In genomic region chr12:56266068-56266633, GRCh38 we compare ENCODE assay signal across 5 cellular contexts. TPM values are rescaled to one million over a fixed set of nuclear protein-coding genes. Genes with fewer than 3 reads are reported as not detected.
DNase-seq lines count a peak whose midpoint lies in the region; TF ChIP-seq lines count a peak whose summit lies in the region.
"Not testable (repeated sequence)": the region's sequence is repeated elsewhere in the genome, so short reads cannot be mapped to it uniquely, and the experiment has no call there.

No MANE protein-coding gene starts in this region.

- intact Hi-C loops in activated CD4-positive, alpha-beta memory T cell treated with anti-CD3 and anti-CD28 coated beads for 36 hours (cut with micrococcal nuclease), result loop anchor here (1.0 to 2.0 kb wide), 4 partner anchors 8 to 202 kb away; partner anchors contain the start of genes ANKRD52, CS and SPRYD4
- intact Hi-C loops in dendritic cell treated with granulocyte-macrophage colony-stimulating factor and Interleukin-4, amounts not matched to agents 40 ng/mL and 50 ng/mL, for 4 days (cut with micrococcal nuclease); posterior vena cava (cut with DNase I): not testable (repeated sequence)

- not testable (repeated sequence) for H3K27me3 Mint-ChIP-seq in activated CD4-positive, alpha-beta memory T cell treated with anti-CD3 and anti-CD28 coated beads for 36 hours; dendritic cell treated with granulocyte-macrophage colony-stimulating factor and Interleukin-4, amounts not matched to agents 40 ng/mL and 50 ng/mL, for 4 days

- H3K9ac ChIP-seq in HUES64 (ENCODE audit: low read depth, low read length), result peak overlapping the region; percentile 90; the same call in 1 of the 2 replicates

- H3K4me3 ChIP-seq in HUES64 (ENCODE audit: low read length), result peak overlapping the region; percentile 84
- peak overlapping the region; percentile 67 for H3K4me3 ChIP-seq in kidney epithelial cell (ENCODE audit: low read depth, low read length)

- not testable (repeated sequence) for H3K4me1 ChIP-seq in HUES64 (ENCODE audit: insufficient read depth, low read length)

- TF ChIP-seq CTCF in kidney epithelial cell (IDR thresholded peaks at IDR 0.05; ENCODE audit: insufficient read depth, low read length, poor library complexity, severe bottlenecking), result not testable (repeated sequence)

- WGBS in HUES64, result 85% methylated on average over 11 of the region's 13 CpGs

- POLR2A ChIA-PET in activated CD4-positive, alpha-beta memory T cell treated with anti-CD3 and anti-CD28 coated beads for 36 hours (lab: Charles Lee), result interaction anchor here (0.6 to 1.6 kb wide), 7 partner anchors 10 to 78 kb away, joined by 3 to 4 read pairs (median 3); partner anchors contain the start of genes CNPY2, RNF41 and SMARCC2

- H3K9me3 ChIP-seq in HUES64 (ENCODE audit: insufficient read depth, low read depth, low read length), result not testable (repeated sequence)

- H3K4me3 Mint-ChIP-seq in activated CD4-positive, alpha-beta memory T cell treated with anti-CD3 and anti-CD28 coated beads for 36 hours, result peak overlapping the region; percentile 88
- H3K4me3 Mint-ChIP-seq in dendritic cell treated with granulocyte-macrophage colony-stimulating factor and Interleukin-4, amounts not matched to agents 40 ng/mL and 50 ng/mL, for 4 days, result peak overlapping the region; percentile 91

- H3K27ac Mint-ChIP-seq in activated CD4-positive, alpha-beta memory T cell treated with anti-CD3 and anti-CD28 coated beads for 36 hours, result peak overlapping the region; percentile 79
- peak overlapping the region; percentile 86 for H3K27ac Mint-ChIP-seq in dendritic cell treated with granulocyte-macrophage colony-stimulating factor and Interleukin-4, amounts not matched to agents 40 ng/mL and 50 ng/mL, for 4 days

- CTCF ChIA-PET in activated CD4-positive, alpha-beta memory T cell treated with anti-CD3 and anti-CD28 coated beads for 36 hours (lab: Charles Lee), result interaction anchor here (0.6 to 2.4 kb wide), 15 partner anchors 9 to 519 kb away, joined by 3 to 21 read pairs (median 3); partner anchors contain the start of genes ANKRD52, CNPY2, SMARCC2 and ZC3H10

- not testable (repeated sequence) for H3K9me3 Mint-ChIP-seq in activated CD4-positive, alpha-beta memory T cell treated with anti-CD3 and anti-CD28 coated beads for 36 hours; dendritic cell treated with granulocyte-macrophage colony-stimulating factor and Interleukin-4, amounts not matched to agents 40 ng/mL and 50 ng/mL, for 4 days

- not testable (repeated sequence) for H3K36me3 Mint-ChIP-seq in activated CD4-positive, alpha-beta memory T cell treated with anti-CD3 and anti-CD28 coated beads for 36 hours
- peaks cover 30% of the 10 kb centered on the region for H3K36me3 Mint-ChIP-seq in dendritic cell treated with granulocyte-macrophage colony-stimulating factor and Interleukin-4, amounts not matched to agents 40 ng/mL and 50 ng/mL, for 4 days (ENCODE audit: low read depth)

- H3K36me3 ChIP-seq in HUES64 (ENCODE audit: insufficient read depth, low read length), result peaks cover 19% of the 10 kb centered on the region
- H3K36me3 ChIP-seq in kidney epithelial cell (ENCODE audit: control insufficient read depth, insufficient read depth, low read length), result not testable (repeated sequence)

- not testable (repeated sequence) for DNase-seq in activated CD4-positive, alpha-beta memory T cell treated with anti-CD3 and anti-CD28 coated beads for 36 hours; kidney epithelial cell (ENCODE audit: low read depth)
- peak; percentile 62 for DNase-seq in posterior vena cava (ENCODE audit: low spot score)

- H3K4me1 Mint-ChIP-seq in activated CD4-positive, alpha-beta memory T cell treated with anti-CD3 and anti-CD28 coated beads for 36 hours (ENCODE audit: low read depth), result peaks cover 20% of the 10 kb centered on the region
- peaks cover 19% of the 10 kb centered on the region for H3K4me1 Mint-ChIP-seq in dendritic cell treated with granulocyte-macrophage colony-stimulating factor and Interleukin-4, amounts not matched to agents 40 ng/mL and 50 ng/mL, for 4 days (ENCODE audit: low read depth)

- H3K27ac ChIP-seq in HUES64 (ENCODE audit: low read depth, low read length), result not testable (repeated sequence)

- H3K27me3 ChIP-seq in HUES64 (ENCODE audit: insufficient read depth, low read length); kidney epithelial cell (ENCODE audit: control insufficient read depth, insufficient read depth, low read length): not testable (repeated sequence)

RNA-seq across cellular contexts. Expression of gene COQ10A, which starts 0.6 kb away (rescaled TPM):
- 11.8 TPM for polyA plus RNA-seq in HUES64 (2013, experiment 1 of 2)
- 14.3 TPM for polyA plus RNA-seq in HUES64 (2013, experiment 2 of 2)
- total RNA-seq in activated CD4-positive, alpha-beta memory T cell treated with anti-CD3 and anti-CD28 coated beads for 36 hours, result 1 to 10 TPM; 6.3 to 7.0 TPM
- total RNA-seq in kidney epithelial cell (13.7 and 14.6 TPM in 2 replicates), posterior vena cava (10 to 100 TPM in 1 of 2 donors, 1 to 10 TPM in 1; 9.6 to 10.1 TPM)

RNA-seq across cellular contexts. Expression of gene ANKRD52, which starts 8.0 kb away (rescaled TPM):
- polyA plus RNA-seq in HUES64 (2013, experiment 1 of 2), result 12.9 TPM
- 14.3 TPM for polyA plus RNA-seq in HUES64 (2013, experiment 2 of 2)
- total RNA-seq in activated CD4-positive, alpha-beta memory T cell treated with anti-CD3 and anti-CD28 coated beads for 36 hours, result 10 to 100 TPM; 34.1 to 37.0 TPM
- total RNA-seq in kidney epithelial cell (38.8 and 45.2 TPM in 2 replicates), posterior vena cava (10 to 100 TPM; 24.6 to 34.5 TPM)

RNA-seq across cellular contexts. Expression of gene CS, which starts 34.0 kb away (rescaled TPM):
- 106 TPM for polyA plus RNA-seq in HUES64 (2013, experiment 1 of 2)
- 117 TPM for polyA plus RNA-seq in HUES64 (2013, experiment 2 of 2)
- total RNA-seq in activated CD4-positive, alpha-beta memory T cell treated with anti-CD3 and anti-CD28 coated beads for 36 hours, result 100 to 1,000 TPM; 304 to 309 TPM
- total RNA-seq in kidney epithelial cell, result 126 and 143 TPM in 2 replicates
- total RNA-seq in posterior vena cava, result 100 to 1,000 TPM; 109 to 115 TPM

RNA-seq across cellular contexts. Expression of gene SLC39A5, which starts 36.3 kb away (rescaled TPM):
- polyA plus RNA-seq in HUES64 (2013, experiment 1 of 2), result 0.20 TPM
- 0.51 TPM for polyA plus RNA-seq in HUES64 (2013, experiment 2 of 2)
- 1 to 10 TPM in 1 of 2 experiments, under 1 TPM in 1; 0.59 to 1.7 TPM for total RNA-seq in activated CD4-positive, alpha-beta memory T cell treated with anti-CD3 and anti-CD28 coated beads for 36 hours
- total RNA-seq in kidney epithelial cell (0.08 TPM in 1 of 2 replicates, not detected in the other), posterior vena cava (not detected)

RNA-seq across cellular contexts. Expression of gene NABP2, which starts 42.0 kb away (rescaled TPM):
- polyA plus RNA-seq in HUES64 (2013, experiment 1 of 2), result 41.1 TPM
- 40.8 TPM for polyA plus RNA-seq in HUES64 (2013, experiment 2 of 2)
- total RNA-seq in activated CD4-positive, alpha-beta memory T cell treated with anti-CD3 and anti-CD28 coated beads for 36 hours, result 10 to 100 TPM; 62.0 to 62.2 TPM
- total RNA-seq in kidney epithelial cell (38.9 and 47.6 TPM in 2 replicates), posterior vena cava (10 to 100 TPM; 19.9 to 23.1 TPM)
